Comparison of ENCODE assay signal across 9 cellular contexts in the genomic region with DNA sequence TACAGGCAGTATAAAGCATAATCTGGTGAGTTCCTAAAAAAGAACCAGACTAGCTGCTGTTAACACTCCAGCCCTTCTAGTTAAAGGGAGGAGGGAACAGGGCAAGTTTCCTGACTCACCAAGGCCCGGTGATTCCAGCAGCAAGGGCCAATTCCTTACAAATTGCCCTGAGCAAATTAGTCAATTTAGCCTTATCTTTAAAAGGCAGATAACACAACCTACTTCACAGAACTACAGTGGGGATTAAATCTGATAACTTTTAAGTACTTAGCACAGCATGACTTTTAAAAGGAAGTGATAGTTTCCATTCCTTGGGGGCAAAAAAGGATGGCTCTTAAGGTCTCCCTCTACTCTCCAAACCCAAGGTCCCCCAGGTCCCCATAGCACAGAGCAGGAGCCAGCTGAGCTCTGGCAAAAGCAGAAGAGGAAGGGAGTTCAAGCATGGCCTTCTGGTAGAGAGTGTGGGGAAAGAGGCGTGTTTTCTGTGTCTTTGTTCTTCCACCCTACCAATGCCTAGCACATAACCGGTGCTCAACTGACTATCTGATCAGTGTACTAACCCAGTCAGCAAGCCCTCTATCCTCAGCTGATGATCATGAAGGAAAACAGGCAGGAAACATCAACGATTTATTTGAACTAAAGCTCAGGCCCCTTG. TPM values are rescaled to one million over a fixed set of nuclear protein-coding genes. Genes with fewer than 3 reads are reported as not detected.
DNase-seq lines count a peak whose midpoint lies in the region; ATAC-seq, FAIRE-seq and TF ChIP-seq lines count a peak whose summit lies in the region.
"Had no signal": no experiment of that assay in that cellular context is flagged by ENCODE, and none has a peak within 500 bp of the region (broad histone marks: within the 10 kb centered on the region; RNA-seq: fewer than 3 reads in every experiment).

No MANE protein-coding gene starts in this region.

- FAIRE-seq in kidney (lab: Jason Lieb, UNC): no peak

- ATAC-seq in GM21717 (IDR thresholded peaks at IDR 0.05; ENCODE audit: unreplicated experiment): peak; percentile 29

- H3K9me3 ChIP-seq in OCI-LY7 (ENCODE audit: low read length): peaks cover 17% of the 10 kb centered on the region; the same call in 1 of the 2 replicates
- H3K9me3 ChIP-seq in hepatocyte (ENCODE audit: low read depth): no peaks in the 10 kb centered on the region
- H3K9me3 ChIP-seq in ascending aorta: no peaks in the 10 kb centered on the region
- H3K9me3 ChIP-seq in kidney (ENCODE audit: control insufficient read depth in 1 of 2, low read length in 2 of 2): no peaks in the 10 kb centered on the region
- H3K9me3 ChIP-seq: testis had no signal

- peaks cover 84% of the 10 kb centered on the region for H3K79me2 ChIP-seq in OCI-LY7 (ENCODE audit: insufficient read depth, low read depth, low read length)
- no peaks in the 10 kb centered on the region for H3K79me2 ChIP-seq in hepatocyte

- H3K36me3 ChIP-seq in OCI-LY7 (ENCODE audit: insufficient read depth, low read length) (peaks cover 59% of the 10 kb centered on the region), hepatocyte (replicated peaks; ENCODE audit: insufficient read depth, low read depth) (no peaks in the 10 kb centered on the region), ascending aorta (no peaks in the 10 kb centered on the region), kidney (ENCODE audit: control insufficient read depth in 1 of 2, insufficient read depth in 2 of 2, low read length in 2 of 2) (no peaks in the 10 kb centered on the region)

- H3K4me2 ChIP-seq in OCI-LY7 (ENCODE audit: low read length): peak overlapping the region; percentile 88
- no peak overlapping the region for H3K4me2 ChIP-seq in hepatocyte

- H3K9me2 ChIP-seq in OCI-LY7 (ENCODE audit: insufficient read depth, low read length) (no peaks in the 10 kb centered on the region), hepatocyte (replicated peaks; ENCODE audit: insufficient read depth) (no peaks in the 10 kb centered on the region)

- H3K27ac ChIP-seq in OCI-LY7 (ENCODE audit: low read depth, low read length, poor library complexity, severe bottlenecking) (peak overlapping the region; percentile 79), hepatocyte (no peak overlapping the region), ascending aorta (no peak overlapping the region), kidney (ENCODE audit: low read depth in 2 of 2, low read length in 2 of 2) (no peak overlapping the region)
- H3K27ac ChIP-seq: testis had no signal

- TF ChIP-seq CTCF in OCI-LY7 (conservative IDR thresholded peaks at IDR 0.05; ENCODE audit: low read length) (no peak), hepatocyte (IDR thresholded peaks at IDR 0.05; ENCODE audit: poor library complexity) (no peak), ascending aorta (IDR thresholded peaks at IDR 0.05) (no peak), kidney (IDR thresholded peaks at IDR 0.05; ENCODE audit: borderline replicate concordance, extremely low read depth, insufficient read depth) (no peak)

- H3K27me3 ChIP-seq in hepatocyte: peaks cover 10% of the 10 kb centered on the region
- no peaks in the 10 kb centered on the region for H3K27me3 ChIP-seq in ascending aorta
- H3K27me3 ChIP-seq: testis had no signal

- CTCF ChIA-PET in OCI-LY7 (lab: Charles Lee; ENCODE audit: unreplicated experiment): no interaction called here

- intact Hi-C loops in OCI-LY7 (cut with micrococcal nuclease; ENCODE audit: unreplicated experiment) (loop anchor here (10.0 kb wide), 2 partner anchors 1073 to 1727 kb away; partner anchors contain the start of genes HYCC1 and MACC1), ascending aorta (cut with DNase I) (no loop called here), kidney (cut with DNase I) (no loop called here)

- DNase-seq in COLO829 (ENCODE audit: low spot score): peak; percentile 47
- peak; percentile 81 for DNase-seq in OCI-LY7 (ENCODE audit: low spot score)
- DNase-seq in hepatocyte (ENCODE audit: low spot score): peak; percentile 40
- no peak for DNase-seq in ascending aorta (ENCODE audit: low spot score in 2 of 2)
- DNase-seq in kidney: no peak
- DNase-seq in activated effector memory CD4-positive, alpha-beta T cell treated with anti-CD3 and anti-CD28 coated beads, Interleukin-2, amount 50 U/mL, for 16 hours: no peak
- DNase-seq in activated naive CD4-positive, alpha-beta T cell (lab: John Stamatoyannopoulos, UW): no peak
- DNase-seq: testis had no signal

- POLR2A ChIA-PET in OCI-LY7 (lab: Charles Lee): interaction anchor here (0.5 to 13.6 kb wide), 4 partner anchors 16 to 247 kb away, joined by 4 to 194 read pairs (median 10); no protein-coding TSS in a partner anchor

- BruUV-seq in OCI-LY7 (replicated peaks; lab: Mats Ljungman, UMichigan): no TSS peak

- H4K20me1 ChIP-seq in OCI-LY7 (ENCODE audit: insufficient read depth, low read length) (peaks cover 34% of the 10 kb centered on the region), hepatocyte (ENCODE audit: insufficient read depth, poor library complexity, severe bottlenecking) (no peaks in the 10 kb centered on the region)

- H3K4me1 ChIP-seq in OCI-LY7 (ENCODE audit: insufficient read depth, low read length, poor library complexity, severe bottlenecking): peaks cover 61% of the 10 kb centered on the region
- H3K4me1 ChIP-seq in hepatocyte (ENCODE audit: insufficient read depth): peaks cover 6% of the 10 kb centered on the region
- H3K4me1 ChIP-seq in ascending aorta: peaks cover 0 to 6% of the 10 kb centered on the region in 2 donors
- H3K4me1 ChIP-seq in kidney (ENCODE audit: control insufficient read depth in 1 of 2, insufficient read depth in 1 of 2, low read depth in 1 of 2, low read length in 2 of 2): peaks cover 2 to 3% of the 10 kb centered on the region in 2 donors
- H3K4me1 ChIP-seq: testis had no signal

- 40% methylated on average over 4 of the region's 4 CpGs for WGBS in hepatocyte (ENCODE audit: low lambda C conversion rate, missing lambda C conversion rate)

- H3K4me3 ChIP-seq in OCI-LY7 (ENCODE audit: low read depth, low read length, poor library complexity, severe bottlenecking) (peak overlapping the region; percentile 84), hepatocyte (no peak overlapping the region), ascending aorta (no peak overlapping the region), kidney (ENCODE audit: low read length in 2 of 2) (no peak overlapping the region)
- H3K4me3 ChIP-seq: testis had no signal

- no peak overlapping the region for H3K9ac ChIP-seq in kidney (ENCODE audit: low read length in 2 of 2)

- H2AFZ ChIP-seq in OCI-LY7 (ENCODE audit: low read length): no peak overlapping the region
- no peak overlapping the region for H2AFZ ChIP-seq in hepatocyte

RNA-seq across cellular contexts. Expression of gene CDCA7L, which starts 4.0 kb away (rescaled TPM):
- 155 and 157 TPM in 2 replicates for total RNA-seq in OCI-LY7 (2014; rRNA removed; shearing (Covaris generic))
- total RNA-seq in OCI-LY7 (2022) (173 and 175 TPM in 2 replicates), hepatocyte (13.0 and 17.1 TPM in 2 replicates), ascending aorta (1.5 TPM), kidney (10.1 TPM)
- polyA plus RNA-seq in hepatocyte (4.5 and 8.1 TPM in 2 replicates), kidney (ENCODE audit: insufficient read depth, low read depth, low replicate concordance) (2.3 TPM)

Comparison
In these comparisons a context has a peak if more than half of its experiments do, and no peak if none do; other contexts are left out.
1. DNase-seq: peak in COLO829 (single experiment), OCI-LY7 (single experiment) and hepatocyte (single experiment); none in ascending aorta (0 of 2), kidney (single experiment), activated effector memory CD4-positive, alpha-beta T cell treated with anti-CD3 and anti-CD28 coated beads, Interleukin-2, amount 50 U/mL, for 16 hours (single experiment) and activated naive CD4-positive, alpha-beta T cell (0 of 4).